Comparison of ENCODE assay signal across 14 cellular contexts in the genomic region with DNA sequence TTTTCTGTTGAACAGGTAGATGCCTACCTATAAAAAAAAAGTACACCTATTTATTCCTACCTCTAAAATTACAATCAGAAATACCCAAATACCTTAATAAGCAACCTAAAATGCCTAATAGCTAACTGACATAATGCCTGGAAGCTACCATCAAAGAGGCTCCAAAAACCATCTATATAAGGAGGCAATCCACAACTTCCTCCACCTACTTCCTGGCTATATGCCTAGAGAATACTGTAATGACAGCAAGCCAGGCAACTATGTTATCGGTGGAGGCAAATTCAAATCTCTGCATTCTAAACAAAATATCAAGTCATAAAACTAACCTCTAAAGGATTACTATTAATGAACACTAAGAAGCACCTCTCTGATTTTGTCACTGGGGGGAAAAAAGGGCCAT. TPM values are rescaled to one million over a fixed set of nuclear protein-coding genes. Genes with fewer than 3 reads are reported as not detected.
DNase-seq lines count a peak whose midpoint lies in the region; ATAC-seq, FAIRE-seq and TF ChIP-seq lines count a peak whose summit lies in the region.
"Had no signal": no experiment of that assay in that cellular context is flagged by ENCODE, and none has a peak within 500 bp of the region (broad histone marks: within the 10 kb centered on the region; RNA-seq: fewer than 3 reads in every experiment).

No MANE protein-coding gene starts in this region.

- peak overlapping the region; percentile 31 for H3K4me3 Mint-ChIP-seq in CD4-positive, alpha-beta T cell
- H3K4me3 Mint-ChIP-seq in mesothelial cell of epicardium, result no peak overlapping the region
- H3K4me3 Mint-ChIP-seq: activated naive CD4-positive, alpha-beta T cell treated with anti-CD3 and anti-CD28 coated beads, Interleukin-2, amount 10 ng/mL, durations not matched to agents 7 days and 5 days; dendritic cell treated with granulocyte-macrophage colony-stimulating factor and Interleukin-4, amounts not matched to agents 40 ng/mL and 50 ng/mL, for 4 days had no signal

- POLR2A ChIA-PET in CD4-positive, alpha-beta T cell (lab: Charles Lee), result interaction anchor here (1.0 kb wide), 1 partner anchor 10 kb away, joined by 5 read pairs; a partner anchor contains a TSS

- ATAC-seq in CD4-positive, alpha-beta T cell (ENCODE audit: poor library complexity), result no peak
- no peak for ATAC-seq in HG03196 (IDR thresholded peaks at IDR 0.05; ENCODE audit: unreplicated experiment)
- ATAC-seq: HepG2 had no signal

- H3K4me1 Mint-ChIP-seq in CD4-positive, alpha-beta T cell (ENCODE audit: low read depth), result peaks cover 87% of the 10 kb centered on the region
- peaks cover 15% of the 10 kb centered on the region for H3K4me1 Mint-ChIP-seq in mesothelial cell of epicardium

- no peaks in the 10 kb centered on the region for H3K27me3 ChIP-seq in CD4-positive, alpha-beta T cell (ENCODE audit: control insufficient read depth, insufficient read depth, low read length)

- peaks cover 3% of the 10 kb centered on the region for H3K9me3 Mint-ChIP-seq in CD4-positive, alpha-beta T cell
- H3K9me3 Mint-ChIP-seq in mesothelial cell of epicardium, result peaks cover 12% of the 10 kb centered on the region
- H3K9me3 Mint-ChIP-seq: activated naive CD4-positive, alpha-beta T cell treated with anti-CD3 and anti-CD28 coated beads, Interleukin-2, amount 10 ng/mL, durations not matched to agents 7 days and 5 days; dendritic cell treated with granulocyte-macrophage colony-stimulating factor and Interleukin-4, amounts not matched to agents 40 ng/mL and 50 ng/mL, for 4 days had no signal

- no peak overlapping the region for H3K27ac ChIP-seq in CD4-positive, alpha-beta T cell (ENCODE audit: low read depth, low read length)
- H3K27ac ChIP-seq: VCaP had no signal

- intact Hi-C loops in CD4-positive, alpha-beta T cell (cut with DNase I, micrococcal nuclease), result loop anchor here in 1 of 2 experiments (10.0 kb wide), 1 partner anchor 47 kb away; no protein-coding TSS in a partner anchor

- H3K27ac Mint-ChIP-seq in CD4-positive, alpha-beta T cell, result no peak overlapping the region
- H3K27ac Mint-ChIP-seq in mesothelial cell of epicardium, result peak overlapping the region; percentile 13
- H3K27ac Mint-ChIP-seq: activated naive CD4-positive, alpha-beta T cell treated with anti-CD3 and anti-CD28 coated beads, Interleukin-2, amount 10 ng/mL, durations not matched to agents 7 days and 5 days; dendritic cell treated with granulocyte-macrophage colony-stimulating factor and Interleukin-4, amounts not matched to agents 40 ng/mL and 50 ng/mL, for 4 days had no signal

- no peaks in the 10 kb centered on the region for H3K27me3 Mint-ChIP-seq in CD4-positive, alpha-beta T cell
- H3K27me3 Mint-ChIP-seq in mesothelial cell of epicardium (ENCODE audit: low read depth), result no peaks in the 10 kb centered on the region
- H3K27me3 Mint-ChIP-seq: activated naive CD4-positive, alpha-beta T cell treated with anti-CD3 and anti-CD28 coated beads, Interleukin-2, amount 10 ng/mL, durations not matched to agents 7 days and 5 days; dendritic cell treated with granulocyte-macrophage colony-stimulating factor and Interleukin-4, amounts not matched to agents 40 ng/mL and 50 ng/mL, for 4 days had no signal

- CTCF ChIA-PET in CD4-positive, alpha-beta T cell (lab: Charles Lee), result no interaction called here

- no peaks in the 10 kb centered on the region for H3K9me3 ChIP-seq in CD4-positive, alpha-beta T cell (ENCODE audit: control insufficient read depth, low read length)

- TF ChIP-seq CTCF in CD4-positive, alpha-beta T cell (IDR thresholded peaks at IDR 0.05), result no peak
- TF ChIP-seq CTCF in mesothelial cell of epicardium (IDR thresholded peaks at IDR 0.05; ENCODE audit: unreplicated experiment), result no peak

- no peak for FAIRE-seq in frontal cortex (lab: Jason Lieb, UNC)
- FAIRE-seq: HepG2 had no signal

- DNase-seq in CD4-positive, alpha-beta T cell, result no peak
- DNase-seq in LHCN-M2 (ENCODE audit: low read depth) (peak; percentile 3), dermis blood vessel endothelial cell (peak; percentile 64), mesothelial cell of epicardium (ENCODE audit: low spot score in 2 of 2, unreplicated experiment in 2 of 2) (no peak), frontal cortex (ENCODE audit: low spot score in 2 of 2) (no peak), A172 (ENCODE audit: low spot score) (no peak), inferior parietal cortex (ENCODE audit: extremely low spot score) (no peak)
- DNase-seq: activated naive CD4-positive, alpha-beta T cell treated with anti-CD3 and anti-CD28 coated beads, Interleukin-2, amount 10 ng/mL, durations not matched to agents 7 days and 5 days; COR-L47; NCI-H146 had no signal

- H3K36me3 Mint-ChIP-seq in CD4-positive, alpha-beta T cell (ENCODE audit: low read depth), result peaks cover 44% of the 10 kb centered on the region
- H3K36me3 Mint-ChIP-seq in mesothelial cell of epicardium, result peaks cover 14% of the 10 kb centered on the region

RNA-seq across cellular contexts. Expression of a gene that starts 10.1 kb away (rescaled TPM):
- 100 to 1,000 TPM in 1 of 2 experiments, 10 to 100 TPM in 1; 93.3 to 101 TPM for total RNA-seq in CD4-positive, alpha-beta T cell
- 39.6 and 39.9 TPM in 2 replicates for total RNA-seq in LHCN-M2 (2014; rRNA removed)
- 7.8 TPM for polyA plus RNA-seq in LHCN-M2 (2012)
- 62.3 and 67.4 TPM in 2 replicates for total RNA-seq in dermis blood vessel endothelial cell
- total RNA-seq in mesothelial cell of epicardium, result 73.3 to 77.9 TPM (median 77.7 TPM) in 3 replicates
- total RNA-seq in frontal cortex, result 281 TPM
- total RNA-seq in A172 (2014; rRNA removed; shearing (Covaris generic)), result 37.8 and 50.0 TPM in 2 replicates

Comparison
In these comparisons a context has a peak if more than half of its experiments do, and no peak if none do; other contexts are left out.
1. DNase-seq: peak in LHCN-M2 (single experiment) and dermis blood vessel endothelial cell (single experiment); none in CD4-positive, alpha-beta T cell (0 of 10), mesothelial cell of epicardium (0 of 2), frontal cortex (0 of 2), A172 (single experiment) and inferior parietal cortex (single experiment).